In the genomic region with DNA sequence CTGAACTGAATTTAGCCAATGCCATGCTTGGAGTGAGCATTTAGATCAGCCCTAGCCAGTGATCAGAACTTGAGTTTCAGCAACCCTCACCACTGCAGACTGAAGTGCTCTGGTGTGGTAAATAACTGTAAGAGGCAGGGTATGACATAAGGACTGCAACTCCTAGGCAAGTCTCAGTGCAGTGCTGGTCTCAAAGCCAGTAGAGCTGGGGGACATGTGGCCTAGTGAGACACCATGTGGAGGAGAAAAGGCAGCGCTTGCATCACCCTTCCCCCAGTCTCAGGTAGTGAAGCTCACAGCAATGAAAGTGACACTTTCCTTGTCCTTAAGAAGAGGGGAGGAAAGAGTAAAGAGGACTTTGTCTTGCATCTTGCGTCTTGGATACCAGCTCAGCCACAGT, we compare ENCODE assay signal across 10 cellular contexts.
A peak's percentile ranks its signal among the peaks of the same experiment; 100 is the strongest.
DNase-seq lines count a peak whose midpoint lies in the region; ATAC-seq and TF ChIP-seq lines count a peak whose summit lies in the region.
"Had no signal": no experiment of that assay in that cellular context is flagged by ENCODE, and none has a peak within 500 bp of the region (broad histone marks: within the 10 kb centered on the region; RNA-seq: fewer than 3 reads in every experiment).

No MANE protein-coding gene starts in this region.

- H3K27me3 ChIP-seq in endodermal cell (ENCODE audit: control insufficient read depth, insufficient read depth, low read length, poor library complexity, severe bottlenecking) (no peaks in the 10 kb centered on the region), smooth muscle cell (ENCODE audit: low read depth) (no peaks in the 10 kb centered on the region)

- H2AFZ ChIP-seq in smooth muscle cell (ENCODE audit: low read depth): no peak overlapping the region

- H3K9me3 Mint-ChIP-seq in endodermal cell: peaks cover 26% of the 10 kb centered on the region
- H3K9me3 Mint-ChIP-seq in stimulated activated effector memory CD8-positive, alpha-beta T cell treated with anti-CD3 and anti-CD28 coated beads, Interleukin-12 subunit alpha, Interleukin-12 subunit beta, amount 100 ng/mL, for 72 hours: peaks cover 6% of the 10 kb centered on the region

- WGBS in endodermal cell (ENCODE audit: insufficient coverage in 1 of 2, insufficient read length in 1 of 2), 2 experiments: 21 to 42% methylated on average over 2 of the region's 2 CpGs
- 10% methylated on average over 2 of the region's 2 CpGs for WGBS in smooth muscle cell (ENCODE audit: low lambda C conversion rate)

- TF ChIP-seq CTCF in endodermal cell (conservative IDR thresholded peaks at IDR 0.05) (peak; percentile 74), smooth muscle cell (IDR thresholded peaks at IDR 0.05; ENCODE audit: borderline replicate concordance, insufficient read depth, poor library complexity, severe bottlenecking) (no peak)

- no peak overlapping the region for H3K4me3 Mint-ChIP-seq in endodermal cell
- no peak overlapping the region for H3K4me3 Mint-ChIP-seq in stimulated activated effector memory CD8-positive, alpha-beta T cell treated with anti-CD3 and anti-CD28 coated beads, Interleukin-12 subunit alpha, Interleukin-12 subunit beta, amount 100 ng/mL, for 72 hours
- H3K4me3 Mint-ChIP-seq: dendritic cell treated with granulocyte-macrophage colony-stimulating factor and Interleukin-4, amounts not matched to agents 40 ng/mL and 50 ng/mL, for 4 days had no signal

- no peak overlapping the region for H3K4me2 ChIP-seq in smooth muscle cell

- peaks cover 65% of the 10 kb centered on the region for H3K36me3 Mint-ChIP-seq in endodermal cell (ENCODE audit: low read depth)
- H3K36me3 Mint-ChIP-seq in stimulated activated effector memory CD8-positive, alpha-beta T cell treated with anti-CD3 and anti-CD28 coated beads, Interleukin-12 subunit alpha, Interleukin-12 subunit beta, amount 100 ng/mL, for 72 hours: no peaks in the 10 kb centered on the region

- no peaks in the 10 kb centered on the region for H4K20me1 ChIP-seq in smooth muscle cell (ENCODE audit: low read depth)

- H3K27ac ChIP-seq in endodermal cell (ENCODE audit: low read depth, low read length) (no peak overlapping the region), smooth muscle cell (ENCODE audit: low read depth) (no peak overlapping the region)

- H3K9ac ChIP-seq in endodermal cell (ENCODE audit: extremely low read depth, low read length, poor library complexity, severe bottlenecking): no peak overlapping the region
- no peak overlapping the region for H3K9ac ChIP-seq in smooth muscle cell (ENCODE audit: low read depth)

- H3K27ac Mint-ChIP-seq in endodermal cell: peak overlapping the region; percentile 41
- no peak overlapping the region for H3K27ac Mint-ChIP-seq in stimulated activated effector memory CD8-positive, alpha-beta T cell treated with anti-CD3 and anti-CD28 coated beads, Interleukin-12 subunit alpha, Interleukin-12 subunit beta, amount 100 ng/mL, for 72 hours
- H3K27ac Mint-ChIP-seq: dendritic cell treated with granulocyte-macrophage colony-stimulating factor and Interleukin-4, amounts not matched to agents 40 ng/mL and 50 ng/mL, for 4 days had no signal

- H3K27me3 Mint-ChIP-seq in endodermal cell (ENCODE audit: insufficient read depth): no peaks in the 10 kb centered on the region
- H3K27me3 Mint-ChIP-seq: dendritic cell treated with granulocyte-macrophage colony-stimulating factor and Interleukin-4, amounts not matched to agents 40 ng/mL and 50 ng/mL, for 4 days had no signal

- peaks cover 21% of the 10 kb centered on the region for H3K4me1 Mint-ChIP-seq in endodermal cell
- H3K4me1 Mint-ChIP-seq in stimulated activated effector memory CD8-positive, alpha-beta T cell treated with anti-CD3 and anti-CD28 coated beads, Interleukin-12 subunit alpha, Interleukin-12 subunit beta, amount 100 ng/mL, for 72 hours: no peaks in the 10 kb centered on the region

- peaks cover 11% of the 10 kb centered on the region for H3K36me3 ChIP-seq in endodermal cell (ENCODE audit: control insufficient read depth, insufficient read depth, low read length)
- no peaks in the 10 kb centered on the region for H3K36me3 ChIP-seq in smooth muscle cell (ENCODE audit: low read depth)

- no peaks in the 10 kb centered on the region for H3K79me2 ChIP-seq in smooth muscle cell (ENCODE audit: low read depth)

- H3K4me1 ChIP-seq in endodermal cell (ENCODE audit: control insufficient read depth, insufficient read depth, low read length): peaks cover 8% of the 10 kb centered on the region
- H3K4me1 ChIP-seq in smooth muscle cell (ENCODE audit: low read depth): no peaks in the 10 kb centered on the region

- H3F3A ChIP-seq in smooth muscle cell (ENCODE audit: low read depth): no peaks in the 10 kb centered on the region

- H3K4me3 ChIP-seq in endodermal cell (ENCODE audit: low read length): no peak overlapping the region
- H3K4me3 ChIP-seq in smooth muscle cell: no peak overlapping the region

- peak; percentile 21 for DNase-seq in NK-92 treated with Interleukin-12 subunit alpha and Interleukin-12 subunit beta, amount 100 ng/mL, for 24 hours (lab: John Stamatoyannopoulos, UW)
- DNase-seq in NK-92 (lab: John Stamatoyannopoulos, UW; ENCODE audit: unreplicated experiment): no peak
- peak; percentile 6 for DNase-seq in NCI-H345 treated with DMSO at 0.1 percent for 48 hours (lab: John Stamatoyannopoulos, UW; ENCODE audit: unreplicated experiment)
- DNase-seq in endodermal cell: peak; percentile 91
- no peak for DNase-seq in stimulated activated effector memory CD8-positive, alpha-beta T cell treated with anti-CD3 and anti-CD28 coated beads, Interleukin-12 subunit alpha, Interleukin-12 subunit beta, amount 100 ng/mL, for 72 hours (ENCODE audit: low spot score in 2 of 2)
- DNase-seq in NCI-H2029 (lab: John Stamatoyannopoulos, UW): no peak
- no peak for DNase-seq in smooth muscle cell (lab: John Stamatoyannopoulos, UW; ENCODE audit: unreplicated experiment)
- DNase-seq: T-helper 1 cell had no signal

- peak; percentile 51 for ATAC-seq in stimulated activated effector memory CD8-positive, alpha-beta T cell treated with anti-CD3 and anti-CD28 coated beads, Interleukin-12 subunit alpha, Interleukin-12 subunit beta, amount 100 ng/mL, for 72 hours
- no peak for ATAC-seq in GM18858 (IDR thresholded peaks at IDR 0.05; ENCODE audit: unreplicated experiment)

- H3K9me3 ChIP-seq in endodermal cell (ENCODE audit: control insufficient read depth, low read length) (peaks cover 48% of the 10 kb centered on the region), smooth muscle cell (replicated peaks; ENCODE audit: low read depth) (no peaks in the 10 kb centered on the region)

Comparison
In these comparisons a context has a peak if more than half of its experiments do, and no peak if none do; other contexts are left out.
1. DNase-seq: peak in NK-92 treated with Interleukin-12 subunit alpha and Interleukin-12 subunit beta, amount 100 ng/mL, for 24 hours (single experiment), NCI-H345 treated with DMSO at 0.1 percent for 48 hours (single experiment) and endodermal cell (single experiment); none in NK-92 (single experiment), stimulated activated effector memory CD8-positive, alpha-beta T cell treated with anti-CD3 and anti-CD28 coated beads, Interleukin-12 subunit alpha, Interleukin-12 subunit beta, amount 100 ng/mL, for 72 hours (0 of 2), NCI-H2029 (single experiment) and smooth muscle cell (single experiment).